ENCODE assay signal across 8 cellular contexts in the genomic region with DNA sequence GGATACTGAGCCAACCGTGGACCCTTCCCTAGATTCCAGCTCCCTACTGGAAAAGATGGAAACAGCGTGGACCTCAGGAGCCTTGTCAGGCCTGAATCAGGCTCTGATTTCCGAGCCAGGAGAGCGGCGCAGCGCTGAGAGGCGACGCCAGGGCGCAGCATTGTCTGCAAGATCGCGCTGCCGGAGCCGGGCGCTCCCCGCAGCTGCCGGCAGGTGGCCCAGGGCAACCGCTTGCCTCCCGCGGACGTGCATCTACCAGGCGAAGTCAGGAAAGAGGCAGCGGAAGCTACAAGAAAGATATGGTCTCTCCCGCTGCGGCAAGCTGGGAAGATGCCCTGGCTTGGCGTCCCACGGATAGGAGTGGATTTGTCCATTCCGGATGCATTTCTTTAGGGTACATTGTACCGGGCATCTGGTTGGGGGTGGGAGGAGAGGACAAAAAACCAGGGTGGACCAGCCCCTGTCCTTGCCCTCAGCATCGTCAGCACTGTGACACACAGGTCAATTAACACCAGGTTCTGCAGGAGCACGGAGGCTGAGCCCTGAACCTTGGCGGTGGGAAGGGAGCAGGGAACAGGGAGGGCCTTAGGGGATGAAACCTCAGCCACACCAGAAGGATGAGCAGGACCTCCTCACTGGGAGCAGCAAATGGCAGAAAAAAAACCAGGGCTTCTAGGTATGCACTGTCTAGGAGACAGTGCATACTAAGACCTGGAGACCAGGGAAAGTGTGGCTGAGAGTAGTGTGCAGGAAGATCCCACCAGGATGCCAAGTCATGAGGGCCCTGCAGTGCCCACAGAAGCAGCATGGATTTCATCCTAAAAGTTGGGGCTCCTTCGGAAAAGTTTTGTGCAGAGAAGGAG. TPM values are rescaled to one million over a fixed set of nuclear protein-coding genes. Genes with fewer than 3 reads are reported as not detected.
DNase-seq lines count a peak whose midpoint lies in the region; ATAC-seq and TF ChIP-seq lines count a peak whose summit lies in the region.

No MANE protein-coding gene starts in this region.

- H3K9ac ChIP-seq in DND-41 (ENCODE audit: low read depth, low read length) = no peak overlapping the region

- peaks cover 2% of the 10 kb centered on the region for H3K27me3 Mint-ChIP-seq in nephron progenitor cell (ENCODE audit: low read depth, poor library complexity)

- ATAC-seq in DND-41 (ENCODE audit: insufficient read depth, low read depth) = peak; percentile 98
- peak; percentile 98 for ATAC-seq in GM21737 (IDR thresholded peaks at IDR 0.05; ENCODE audit: unreplicated experiment)

- H3K9me3 Mint-ChIP-seq in nephron progenitor cell = no peaks in the 10 kb centered on the region

- H3K27ac Mint-ChIP-seq in nephron progenitor cell = no peak overlapping the region

- H3K4me1 ChIP-seq in DND-41 (ENCODE audit: insufficient read depth, low read length) (peaks cover 7% of the 10 kb centered on the region), Peyer's patch (peaks cover 0 to 5% (median 0%) of the 10 kb centered on the region in 4 donors)

- H3K4me3 Mint-ChIP-seq in nephron progenitor cell = peak overlapping the region; percentile 74

- H3K27ac ChIP-seq in DND-41 (ENCODE audit: low read length) (no peak overlapping the region), Peyer's patch (no peak overlapping the region)

- peak; percentile 100 for TF ChIP-seq CTCF in DND-41 (IDR thresholded peaks at IDR 0.05; ENCODE audit: borderline replicate concordance, extremely low read depth, low read length, poor library complexity, severe bottlenecking)
- TF ChIP-seq CTCF in Peyer's patch (IDR thresholded peaks at IDR 0.05) = peak; percentile 72 to 100 (median 97)
- peak; percentile 100 for TF ChIP-seq CTCF in nephron progenitor cell (IDR thresholded peaks at IDR 0.05)

- peak; percentile 86 for DNase-seq in DND-41
- DNase-seq in KG1 (lab: John Stamatoyannopoulos, UW) = peak; percentile 47
- peak; percentile 55 to 88 (median 86) for DNase-seq in Peyer's patch
- DNase-seq in activated T-cell treated with anti-CD3 and anti-CD28 coated beads, Interleukin-2, amount 50 U/mL, for 48 hours = peak; percentile 88 to 92
- peak; percentile 72 for DNase-seq in fibroblast of gingiva (ENCODE audit: low read depth)
- DNase-seq in nephron progenitor cell = peak; percentile 90
- DNase-seq in stimulated activated naive CD4-positive, alpha-beta T cell treated with Interleukin-2 at 50 U/mL for 16 hours (lab: John Stamatoyannopoulos, UW) = peak; percentile 77

- no peak overlapping the region for H3K4me3 ChIP-seq in DND-41 (ENCODE audit: low read depth in 1 of 2, low read length in 2 of 2)
- peak overlapping the region in 1 of 4 donors; percentile 24 for H3K4me3 ChIP-seq in Peyer's patch

- H3K36me3 ChIP-seq in DND-41 (ENCODE audit: insufficient read depth, low read length) = peaks cover 14% of the 10 kb centered on the region; the same call in 1 of the 2 replicates
- H3K36me3 ChIP-seq in Peyer's patch = peaks cover 0 to 3% (median 0%) of the 10 kb centered on the region in 3 donors

- H3K4me1 Mint-ChIP-seq in nephron progenitor cell = peaks cover 6% of the 10 kb centered on the region

- H2AFZ ChIP-seq in DND-41 (ENCODE audit: low read depth, low read length) = peak overlapping the region; percentile 54; the same call in 1 of the 2 replicates

- H3K9me3 ChIP-seq in DND-41 (ENCODE audit: insufficient read depth, low read length, severe bottlenecking) (no peaks in the 10 kb centered on the region), Peyer's patch (no peaks in the 10 kb centered on the region)

- peak in 1 of 2 donors; percentile 20 for TF ChIP-seq POLR2A in Peyer's patch (IDR thresholded peaks at IDR 0.05)

- H3K4me2 ChIP-seq in DND-41 (ENCODE audit: insufficient read depth, low read length) = peak overlapping the region; percentile 58

- no peaks in the 10 kb centered on the region for H3K27me3 ChIP-seq in DND-41 (ENCODE audit: insufficient read depth, low read length, poor library complexity)
- no peaks in the 10 kb centered on the region for H3K27me3 ChIP-seq in Peyer's patch

- H3K36me3 Mint-ChIP-seq in nephron progenitor cell (ENCODE audit: low read depth) = no peaks in the 10 kb centered on the region

- no peaks in the 10 kb centered on the region for H3K79me2 ChIP-seq in DND-41 (ENCODE audit: insufficient read depth, low read length)

- H4K20me1 ChIP-seq in DND-41 (ENCODE audit: insufficient read depth, low read length) = no peaks in the 10 kb centered on the region

RNA-seq across cellular contexts. Expression of gene SFXN1, which starts 55.9 kb away (rescaled TPM):
- total RNA-seq in Peyer's patch = 10 to 100 TPM; 38.0 to 85.8 (median 63.5) TPM
